8 cellular contexts compared by ENCODE assay signal in the genomic region with DNA sequence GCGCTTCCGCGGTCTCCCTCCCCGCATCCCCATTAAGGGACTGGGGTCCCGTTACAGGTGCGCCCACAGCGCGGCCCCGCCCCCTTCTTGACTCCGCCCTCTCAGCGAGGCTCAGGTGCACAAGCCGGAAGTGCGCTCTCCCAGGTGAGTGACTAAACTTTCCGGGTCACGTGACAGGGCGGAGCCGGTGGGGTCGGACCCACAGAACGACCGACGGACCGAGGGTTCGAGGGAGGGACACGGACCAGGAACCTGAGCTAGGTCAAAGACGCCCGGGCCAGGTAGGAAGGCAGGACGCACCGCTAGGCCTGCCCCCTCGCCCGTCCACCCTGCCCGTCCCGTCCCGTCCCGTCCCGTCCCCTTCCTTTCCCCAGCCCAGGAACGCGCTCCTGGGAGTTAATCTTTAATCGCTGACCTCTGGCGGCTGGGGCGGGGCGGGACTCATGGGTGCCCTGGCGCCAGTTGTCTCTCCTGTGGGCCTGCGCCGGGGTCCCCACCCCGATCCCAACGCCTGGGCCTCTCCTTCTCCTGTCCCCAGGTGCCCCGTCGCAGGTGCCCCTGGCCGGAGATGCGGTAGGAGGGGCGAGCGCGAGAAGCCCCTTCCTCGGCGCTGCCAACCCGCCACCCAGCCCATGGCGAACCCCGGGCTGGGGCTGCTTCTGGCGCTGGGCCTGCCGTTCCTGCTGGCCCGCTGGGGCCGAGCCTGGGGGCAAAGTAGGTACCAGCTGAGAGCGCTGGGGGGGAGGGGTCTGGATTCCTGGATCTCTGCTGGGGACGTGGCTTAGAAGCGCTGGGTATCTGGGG. TPM values are rescaled to one million over a fixed set of nuclear protein-coding genes. Genes with fewer than 3 reads are reported as not detected.
DNase-seq lines count a peak whose midpoint lies in the region; ATAC-seq and TF ChIP-seq lines count a peak whose summit lies in the region.

A gene with protein sequence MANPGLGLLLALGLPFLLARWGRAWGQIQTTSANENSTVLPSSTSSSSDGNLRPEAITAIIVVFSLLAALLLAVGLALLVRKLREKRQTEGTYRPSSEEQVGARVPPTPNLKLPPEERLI (plus strand): TSS at position 202 of the 804 bp plus-strand sequence. CDS start 431 bp downstream, at position 633.

- H4K20me1 ChIP-seq in hepatocyte (ENCODE audit: insufficient read depth, poor library complexity, severe bottlenecking): peaks cover 4% of the 10 kb centered on the region

- H3K9me2 ChIP-seq in hepatocyte (replicated peaks; ENCODE audit: insufficient read depth): no peaks in the 10 kb centered on the region

- WGBS in hepatocyte (ENCODE audit: low lambda C conversion rate, missing lambda C conversion rate): 2% methylated on average over 43 of the region's 65 CpGs

- ATAC-seq in HG03354 (IDR thresholded peaks at IDR 0.05; ENCODE audit: poor library complexity, severe bottlenecking, unreplicated experiment): no peak

- peak within 1 kb of the TSS; percentile 81 for H3K4me2 ChIP-seq in hepatocyte

- TF ChIP-seq CTCF in VCaP (conservative IDR thresholded peaks at IDR 0.05) (no peak), hepatocyte (IDR thresholded peaks at IDR 0.05; ENCODE audit: poor library complexity) (no peak), ascending aorta (IDR thresholded peaks at IDR 0.05) (no peak)

- peak; percentile 89 for DNase-seq in HT-29 (ENCODE audit: low spot score)
- DNase-seq in hepatocyte (ENCODE audit: low spot score): peak; percentile 96
- peak; percentile 55 for DNase-seq in stimulated activated CD4-positive, alpha-beta T cell treated with anti-CD3 and anti-CD28 coated beads, Interleukin-4, amount 100 ng/mL, for 1 hour
- DNase-seq in ascending aorta (ENCODE audit: low spot score in 2 of 2): no peak
- DNase-seq in RPMI8226: no peak
- no peak for DNase-seq in A172 (ENCODE audit: low spot score)

- H3K27ac ChIP-seq in VCaP: peak within 1 kb of the TSS; percentile 81
- H3K27ac ChIP-seq in hepatocyte: peak within 1 kb of the TSS; percentile 96
- no peak within 1 kb of the TSS for H3K27ac ChIP-seq in ascending aorta

- H3K36me3 ChIP-seq in hepatocyte (replicated peaks; ENCODE audit: insufficient read depth, low read depth): no peaks in the 10 kb centered on the region
- H3K36me3 ChIP-seq in ascending aorta: no peaks in the 10 kb centered on the region

- H3K4me1 ChIP-seq in hepatocyte (ENCODE audit: insufficient read depth) (no peaks in the 10 kb centered on the region), ascending aorta (peaks cover 0 to 4% of the 10 kb centered on the region in 2 donors)

- peaks cover 15% of the 10 kb centered on the region for H3K79me2 ChIP-seq in hepatocyte

- H2AFZ ChIP-seq in hepatocyte: peak within 1 kb of the TSS; percentile 56

- H3K27me3 ChIP-seq in hepatocyte: no peaks in the 10 kb centered on the region
- no peaks in the 10 kb centered on the region for H3K27me3 ChIP-seq in ascending aorta

- H3K4me3 ChIP-seq in hepatocyte (peak within 1 kb of the TSS; percentile 75), ascending aorta (no peak within 1 kb of the TSS)

- intact Hi-C loops in ascending aorta (cut with DNase I): no loop called here

- no peaks in the 10 kb centered on the region for H3K9me3 ChIP-seq in hepatocyte (ENCODE audit: low read depth)
- no peaks in the 10 kb centered on the region for H3K9me3 ChIP-seq in ascending aorta

RNA-seq across cellular contexts. Expression of the gene that starts here (rescaled TPM):
- 91.6 and 101 TPM in 2 replicates for total RNA-seq in HT-29 (2014; rRNA removed; shearing (Covaris generic))
- total RNA-seq in hepatocyte (71.4 and 75.5 TPM in 2 replicates), ascending aorta (not detected)
- polyA plus RNA-seq in hepatocyte: 42.5 and 48.9 TPM in 2 replicates
- not detected in 2 replicates for total RNA-seq in A172 (2014; rRNA removed; shearing (Covaris generic))

Comparison
In these comparisons a context has a peak if more than half of its experiments do, and no peak if none do; other contexts are left out.
1. RNA of the gene that starts here (total RNA-seq): 91.6 to 101 TPM in HT-29 and 71.4 to 75.5 TPM in hepatocyte; not detected in ascending aorta (single experiment) and not detected in A172; every median in the first group is over 10 times any median in the second.
2. DNase-seq: peak in HT-29 (single experiment), hepatocyte (single experiment) and stimulated activated CD4-positive, alpha-beta T cell treated with anti-CD3 and anti-CD28 coated beads, Interleukin-4, amount 100 ng/mL, for 1 hour (single experiment); none in ascending aorta (0 of 2), RPMI8226 (single experiment) and A172 (single experiment).
3. H3K27ac ChIP-seq: peak in VCaP (single experiment) and hepatocyte (single experiment); none in ascending aorta (0 of 2).